ENCODE assay signal across 8 cellular contexts in the genomic region with DNA sequence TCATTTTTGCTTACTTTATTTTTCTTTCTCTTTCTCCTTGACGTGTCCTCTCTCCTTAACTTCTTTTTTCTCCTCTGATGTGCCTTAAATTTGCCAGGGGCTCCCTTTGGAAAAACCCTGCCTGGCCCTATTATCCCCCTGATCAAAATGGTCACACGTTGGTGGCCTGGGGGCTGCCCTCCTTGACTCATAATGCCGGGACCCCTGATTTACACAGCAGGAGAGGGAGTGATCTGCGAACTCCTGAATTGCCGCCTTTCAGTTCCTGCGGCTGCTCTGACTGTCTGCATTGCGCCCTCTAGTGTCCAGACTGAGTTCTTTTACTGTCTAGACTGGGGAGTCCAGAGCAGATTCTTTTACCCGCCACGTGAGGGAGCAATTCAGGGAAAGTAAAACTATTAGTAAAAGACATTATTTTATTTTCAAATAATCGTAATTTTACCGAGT. TPM values are rescaled to one million over a fixed set of nuclear protein-coding genes. Genes with fewer than 3 reads are reported as not detected.
DNase-seq lines count a peak whose midpoint lies in the region; ATAC-seq lines count a peak whose summit lies in the region.

No MANE protein-coding gene starts in this region.

- H3K9ac ChIP-seq in mesenchymal stem cell (ENCODE audit: low read length) = peak overlapping the region; percentile 83

- no peak overlapping the region for H3K18ac ChIP-seq in mesenchymal stem cell (ENCODE audit: low read depth in 1 of 2, low read length in 2 of 2)

- ATAC-seq in GM19463 (IDR thresholded peaks at IDR 0.05; ENCODE audit: unreplicated experiment) (peak; percentile 69), HG03575 (IDR thresholded peaks at IDR 0.05; ENCODE audit: extremely low read depth, insufficient number of reproducible peaks, low FRiP score, unreplicated experiment) (peak; percentile 57)

- H3K27ac Mint-ChIP-seq in activated CD4-positive, alpha-beta memory T cell treated with anti-CD3 and anti-CD28 coated beads for 36 hours = peak overlapping the region; percentile 72

- no peak overlapping the region for H4K91ac ChIP-seq in mesenchymal stem cell (ENCODE audit: low read length)

- no peak overlapping the region for H3K4ac ChIP-seq in mesenchymal stem cell (ENCODE audit: low read depth in 1 of 2, low read length in 2 of 2)

- DNase-seq in COR-L47 (lab: John Stamatoyannopoulos, UW) (peak; percentile 73), NCI-H774 (lab: John Stamatoyannopoulos, UW) (peak; percentile 87), mesenchymal stem cell (peak; percentile 82)
- peak; percentile 81 for DNase-seq in activated CD4-positive, alpha-beta memory T cell treated with anti-CD3 and anti-CD28 coated beads for 36 hours
- peak; percentile 58 for DNase-seq in effector CD8-positive, alpha-beta T cell (lab: John Stamatoyannopoulos, UW)
- peak; percentile 49 to 64 for DNase-seq in stimulated activated CD8-positive, alpha-beta memory T cell treated with anti-CD3 and anti-CD28 coated beads, Interleukin-2, amount 100 ng/mL, for 1 hour (ENCODE audit: low read depth in 2 of 2)

- no peak overlapping the region for H3K23ac ChIP-seq in mesenchymal stem cell (ENCODE audit: low read length in 2 of 2)

- no peak overlapping the region for H2BK15ac ChIP-seq in mesenchymal stem cell (ENCODE audit: low read depth, poor library complexity, severe bottlenecking)

- H3K36me3 Mint-ChIP-seq in activated CD4-positive, alpha-beta memory T cell treated with anti-CD3 and anti-CD28 coated beads for 36 hours = no peaks in the 10 kb centered on the region

- H3K27me3 Mint-ChIP-seq in activated CD4-positive, alpha-beta memory T cell treated with anti-CD3 and anti-CD28 coated beads for 36 hours = no peaks in the 10 kb centered on the region

- H3K4me2 ChIP-seq in mesenchymal stem cell (ENCODE audit: low read length, poor library complexity, severe bottlenecking) = peak overlapping the region; percentile 24

- no peak overlapping the region for H2AK5ac ChIP-seq in mesenchymal stem cell (ENCODE audit: low read length, severe bottlenecking)

- H3K9me3 ChIP-seq in mesenchymal stem cell (ENCODE audit: control insufficient read depth, low read length) = no peaks in the 10 kb centered on the region

- CTCF ChIA-PET in activated CD4-positive, alpha-beta memory T cell treated with anti-CD3 and anti-CD28 coated beads for 36 hours (lab: Charles Lee) = interaction anchor here (0.7 to 4.5 kb wide), 16 partner anchors 11 to 198 kb away, joined by 3 to 41 read pairs (median 4); a partner anchor contains a TSS

- no peaks in the 10 kb centered on the region for H3K36me3 ChIP-seq in mesenchymal stem cell (ENCODE audit: control insufficient read depth in 1 of 2, insufficient read depth in 2 of 2, low read depth in 1 of 2, low read length in 2 of 2)

- POLR2A ChIA-PET in activated CD4-positive, alpha-beta memory T cell treated with anti-CD3 and anti-CD28 coated beads for 36 hours (lab: Charles Lee) = no interaction called here

- intact Hi-C loops in activated CD4-positive, alpha-beta memory T cell treated with anti-CD3 and anti-CD28 coated beads for 36 hours (cut with micrococcal nuclease) = loop anchor here (1.0 to 2.0 kb wide), 3 partner anchors 74 to 346 kb away; no protein-coding TSS in a partner anchor

- H2AFZ ChIP-seq in mesenchymal stem cell (ENCODE audit: low read depth, low read length) = peak overlapping the region; percentile 54

- H2BK12ac ChIP-seq in mesenchymal stem cell (ENCODE audit: low read length in 2 of 2) = no peak overlapping the region

- H3K4me1 ChIP-seq in mesenchymal stem cell (ENCODE audit: control insufficient read depth, insufficient read depth, low read depth, low read length) = no peaks in the 10 kb centered on the region

- no peak overlapping the region for H2BK120ac ChIP-seq in mesenchymal stem cell (ENCODE audit: low read depth, low read length)

- H2BK5ac ChIP-seq in mesenchymal stem cell (ENCODE audit: low read depth, low read length, poor library complexity, severe bottlenecking) = no peak overlapping the region

- no peak overlapping the region for H4K8ac ChIP-seq in mesenchymal stem cell (ENCODE audit: low read length)

- H3K14ac ChIP-seq in mesenchymal stem cell (ENCODE audit: low read length in 2 of 2) = no peak overlapping the region

- H3K27ac ChIP-seq in mesenchymal stem cell (ENCODE audit: low read length, poor library complexity, severe bottlenecking) = no peak overlapping the region

- H3K4me1 Mint-ChIP-seq in activated CD4-positive, alpha-beta memory T cell treated with anti-CD3 and anti-CD28 coated beads for 36 hours (ENCODE audit: low read depth) = peaks cover 50% of the 10 kb centered on the region

- 4% methylated on average over 7 of the region's 11 CpGs for WGBS in mesenchymal stem cell

- peaks cover 0 to 24% of the 10 kb centered on the region in 2 experiments for H3K27me3 ChIP-seq in mesenchymal stem cell (ENCODE audit: control insufficient read depth in 1 of 2, insufficient read depth in 1 of 2, low read length in 2 of 2)

- no peaks in the 10 kb centered on the region for H3K79me1 ChIP-seq in mesenchymal stem cell (replicated peaks; ENCODE audit: low read length, poor library complexity, severe bottlenecking)

- H3K4me3 ChIP-seq in mesenchymal stem cell (ENCODE audit: insufficient read depth in 1 of 2, low read depth in 1 of 2, low read length in 2 of 2) = peak overlapping the region in 1 of 2 experiments; percentile 77

- peaks cover 4% of the 10 kb centered on the region for H3K9me3 Mint-ChIP-seq in activated CD4-positive, alpha-beta memory T cell treated with anti-CD3 and anti-CD28 coated beads for 36 hours

- H3K4me3 Mint-ChIP-seq in activated CD4-positive, alpha-beta memory T cell treated with anti-CD3 and anti-CD28 coated beads for 36 hours = peak overlapping the region; percentile 63

RNA-seq across cellular contexts. Expression of a gene that starts 44.8 kb away (rescaled TPM):
- total RNA-seq in activated CD4-positive, alpha-beta memory T cell treated with anti-CD3 and anti-CD28 coated beads for 36 hours = 1,000 to 10,000 TPM; 2,258 to 2,294 TPM
- not detected for polyA plus RNA-seq in mesenchymal stem cell (2013, experiment 1 of 2)
- polyA plus RNA-seq in mesenchymal stem cell (2013, experiment 2 of 2) = not detected
